ENCODE assay signal across 9 cellular contexts in genomic region chr3:42802876-42803799, GRCh38. TPM values are rescaled to one million over a fixed set of nuclear protein-coding genes. Genes with fewer than 3 reads are reported as not detected.
DNase-seq lines count a peak whose midpoint lies in the region; ATAC-seq, FAIRE-seq and TF ChIP-seq lines count a peak whose summit lies in the region.
"Had no signal": no experiment of that assay in that cellular context is flagged by ENCODE, and none has a peak within 500 bp of the region (broad histone marks: within the 10 kb centered on the region; RNA-seq: fewer than 3 reads in every experiment).

No MANE protein-coding gene starts in this region.

- H3K9me3 ChIP-seq in esophagus squamous epithelium, result no peaks in the 10 kb centered on the region
- peaks cover 2% of the 10 kb centered on the region for H3K9me3 ChIP-seq in neuron (ENCODE audit: low read length)

- CTCF ChIA-PET in T-cell (lab: Charles Lee), result interaction anchor here in 1 of 2 donors (0.9 to 1.1 kb wide), 2 partner anchors 23 to 28 kb away, joined by 3 read pairs; no protein-coding TSS in a partner anchor

- H2AFZ ChIP-seq in neuron (ENCODE audit: low read depth, low read length), result peak overlapping the region; percentile 2

- H3K4me1 Mint-ChIP-seq in T-cell, result peaks cover 49 to 52% (median 51%) of the 10 kb centered on the region in 3 donors

- peak; percentile 57 for FAIRE-seq in GM19239 (lab: Jason Lieb, UNC)

- ATAC-seq in T-cell (replicated peaks in 1 of 4) (no peak), HG03175 (IDR thresholded peaks at IDR 0.05; ENCODE audit: unreplicated experiment) (no peak), GM21515 (IDR thresholded peaks at IDR 0.05; ENCODE audit: unreplicated experiment) (no peak)

- H3K4me3 ChIP-seq in esophagus squamous epithelium (peak overlapping the region; percentile 79 to 96 (median 85)), neuron (ENCODE audit: low read length) (peak overlapping the region; percentile 63)

- TF ChIP-seq POLR2A in esophagus squamous epithelium (IDR thresholded peaks at IDR 0.05), result no peak

- H3K27me3 Mint-ChIP-seq in T-cell, result peaks cover 14 to 20% of the 10 kb centered on the region in 2 donors

- peak overlapping the region; percentile 89 to 92 for H3K27ac Mint-ChIP-seq in T-cell

- in situ Hi-C loops in ACHN (cut with HindIII; ENCODE audit: low pct_ligation_motif_present, low pct_unique_long_range_greater_than_20kb, low sequenced_read_pairs), result no loop called here

- H3K4me1 ChIP-seq in esophagus squamous epithelium (peaks cover 0 to 52% (median 31%) of the 10 kb centered on the region in 3 donors), neuron (ENCODE audit: insufficient read depth, low read length) (peaks cover 16% of the 10 kb centered on the region)

- H3K9me3 Mint-ChIP-seq in T-cell, result no peaks in the 10 kb centered on the region

- H3K36me3 ChIP-seq in esophagus squamous epithelium (no peaks in the 10 kb centered on the region), neuron (ENCODE audit: insufficient read depth, low read length) (peaks cover 10% of the 10 kb centered on the region)

- DNase-seq in ACHN (peak; percentile 26), GM19239 (ENCODE audit: insufficient read length, low spot score) (no peak), T-cell (peak in 2 of 34 experiments; percentile 2 to 5), esophagus squamous epithelium (lab: John Stamatoyannopoulos, UW) (no peak), NCI-H1694 treated with DMSO at 0.1 percent for 48 hours (lab: John Stamatoyannopoulos, UW) (no peak)

- 16 to 17% methylated on average over 21 to 22 of the region's 23 CpGs for WGBS in esophagus squamous epithelium, 2 donors

- intact Hi-C loops in esophagus squamous epithelium (cut with DNase I), result no loop called here

- no peaks in the 10 kb centered on the region for H3K27me3 ChIP-seq in esophagus squamous epithelium
- H3K27me3 ChIP-seq in neuron (ENCODE audit: insufficient read depth, low read length), result no peaks in the 10 kb centered on the region

- peak overlapping the region; percentile 96 to 97 (median 97) for H3K4me3 Mint-ChIP-seq in T-cell

- POLR2A ChIA-PET in T-cell (lab: Charles Lee), result interaction anchor here in 1 of 2 donors (0.6 kb wide), 1 partner anchor 730 kb away, joined by 3 read pairs; no protein-coding TSS in a partner anchor

- no peaks in the 10 kb centered on the region for H3K36me3 Mint-ChIP-seq in T-cell

- no peak for TF ChIP-seq CTCF in esophagus squamous epithelium (IDR thresholded peaks at IDR 0.05)

- H3K27ac ChIP-seq in esophagus squamous epithelium, result peak overlapping the region; percentile 97 to 100 (median 98)

RNA-seq across cellular contexts. Expression of gene HIGD1A, which starts 1.2 kb away (rescaled TPM):
- total RNA-seq in T-cell, result 10 to 100 TPM; 17.3 to 27.8 (median 24.3) TPM
- 100 to 1,000 TPM in 3 of 4 donors, 10 to 100 TPM in 1; 52.3 to 239 (median 212) TPM for total RNA-seq in esophagus squamous epithelium

RNA-seq across cellular contexts. Expression of gene ACKR2, which starts 6.1 kb away (rescaled TPM):
- total RNA-seq in T-cell (1 to 10 TPM in 2 of 5 donors, under 1 TPM in 2, not detected in 1; 0.20 to 1.2 (median 0.80) TPM), esophagus squamous epithelium (1 to 10 TPM; 2.7 to 6.5 (median 3.1) TPM)
- total RNA-seq: pulmonary artery endothelial cell had no signal

RNA-seq across cellular contexts. Expression of gene CCDC13, which starts 30.1 kb away (rescaled TPM):
- total RNA-seq in T-cell (1 to 10 TPM in 3 of 5 donors, under 1 TPM in 1, not detected in 1; 0.28 to 2.1 (median 1.3) TPM), esophagus squamous epithelium (1 to 10 TPM in 1 of 4 donors, under 1 TPM in 1, not detected in 2; 0.62 to 1.3 TPM)
